1 cellular context compared by ENCODE assay signal in the genomic region with DNA sequence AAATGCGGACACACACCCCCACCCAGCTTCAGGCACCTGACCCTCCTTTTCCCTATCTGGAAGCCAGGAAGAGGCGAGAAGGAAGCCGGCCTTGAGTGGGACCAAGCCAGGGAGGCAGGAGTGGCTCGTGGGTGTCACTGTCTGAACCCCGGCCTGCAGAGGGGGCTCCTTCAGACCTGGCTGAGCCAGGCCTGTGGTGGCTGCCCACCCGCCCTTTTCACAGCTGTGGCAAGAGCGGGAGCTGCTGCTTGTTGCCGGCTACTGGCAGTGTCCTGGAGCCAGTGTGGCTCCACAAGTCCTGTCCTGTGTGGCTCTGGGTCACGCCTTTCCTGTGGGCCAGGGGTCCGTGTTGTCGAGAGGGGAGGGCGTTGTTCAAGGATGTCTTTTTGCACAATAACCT.
TF ChIP-seq lines count a peak whose summit lies in the region.

No MANE protein-coding gene starts in this region.

TF ChIP-seq in HepG2, 621 proteins besides CTCF, POLR2A, EP300 and RAD21 (continued from another document):
- TF ChIP-seq, protein P1, sequence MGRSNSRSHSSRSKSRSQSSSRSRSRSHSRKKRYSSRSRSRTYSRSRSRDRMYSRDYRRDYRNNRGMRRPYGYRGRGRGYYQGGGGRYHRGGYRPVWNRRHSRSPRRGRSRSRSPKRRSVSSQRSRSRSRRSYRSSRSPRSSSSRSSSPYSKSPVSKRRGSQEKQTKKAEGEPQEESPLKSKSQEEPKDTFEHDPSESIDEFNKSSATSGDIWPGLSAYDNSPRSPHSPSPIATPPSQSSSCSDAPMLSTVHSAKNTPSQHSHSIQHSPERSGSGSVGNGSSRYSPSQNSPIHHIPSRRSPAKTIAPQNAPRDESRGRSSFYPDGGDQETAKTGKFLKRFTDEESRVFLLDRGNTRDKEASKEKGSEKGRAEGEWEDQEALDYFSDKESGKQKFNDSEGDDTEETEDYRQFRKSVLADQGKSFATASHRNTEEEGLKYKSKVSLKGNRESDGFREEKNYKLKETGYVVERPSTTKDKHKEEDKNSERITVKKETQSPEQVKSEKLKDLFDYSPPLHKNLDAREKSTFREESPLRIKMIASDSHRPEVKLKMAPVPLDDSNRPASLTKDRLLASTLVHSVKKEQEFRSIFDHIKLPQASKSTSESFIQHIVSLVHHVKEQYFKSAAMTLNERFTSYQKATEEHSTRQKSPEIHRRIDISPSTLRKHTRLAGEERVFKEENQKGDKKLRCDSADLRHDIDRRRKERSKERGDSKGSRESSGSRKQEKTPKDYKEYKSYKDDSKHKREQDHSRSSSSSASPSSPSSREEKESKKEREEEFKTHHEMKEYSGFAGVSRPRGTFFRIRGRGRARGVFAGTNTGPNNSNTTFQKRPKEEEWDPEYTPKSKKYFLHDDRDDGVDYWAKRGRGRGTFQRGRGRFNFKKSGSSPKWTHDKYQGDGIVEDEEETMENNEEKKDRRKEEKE (IDR thresholded peaks at IDR 0.05): no peak
- TF ChIP-seq BORCS8-MEF2B (CRISPR knock-in tag; IDR thresholded peaks at IDR 0.05) (no peak), ELF4 (CRISPR knock-in tag; IDR thresholded peaks at IDR 0.05; ENCODE audit: borderline replicate concordance) (no peak), ELF1 (CRISPR knock-in tag; IDR thresholded peaks at IDR 0.05) (no peak), KLF16 (CRISPR knock-in tag; IDR thresholded peaks at IDR 0.05) (no peak), ZNF124 (CRISPR knock-in tag; IDR thresholded peaks at IDR 0.05) (no peak), ZNF746 (CRISPR knock-in tag; IDR thresholded peaks at IDR 0.05) (0 out of 2 replicates have a peak, but pooled peaks have one; percentile 11), CBFB (CRISPR knock-in tag; IDR thresholded peaks at IDR 0.05) (no peak), GLI4 (CRISPR knock-in tag; IDR thresholded peaks at IDR 0.05; ENCODE audit: borderline replicate concordance) (no peak), KMT2B (CRISPR knock-in tag; IDR thresholded peaks at IDR 0.05) (no peak), MTF1 (CRISPR knock-in tag; IDR thresholded peaks at IDR 0.05) (no peak), TBX3 (IDR thresholded peaks at IDR 0.05; ENCODE audit: borderline replicate concordance) (no peak), ZNF850 (CRISPR knock-in tag; conservative IDR thresholded peaks at IDR 0.05) (no peak), MAF1 (CRISPR knock-in tag; IDR thresholded peaks at IDR 0.05; ENCODE audit: borderline replicate concordance) (no peak), ETV5 (CRISPR knock-in tag; IDR thresholded peaks at IDR 0.05; ENCODE audit: borderline replicate concordance) (no peak), CEBPG (CRISPR knock-in tag; IDR thresholded peaks at IDR 0.05) (no peak), ZNF256 (CRISPR knock-in tag; conservative IDR thresholded peaks at IDR 0.05) (no peak), SSRP1 (CRISPR knock-in tag; IDR thresholded peaks at IDR 0.05) (no peak), MYNN (CRISPR knock-in tag; IDR thresholded peaks at IDR 0.05; ENCODE audit: low read depth) (no peak), RBM39 (IDR thresholded peaks at IDR 0.05; ENCODE audit: low read depth, low read length, poor library complexity, severe bottlenecking) (peak; percentile 50), ZFP41 (CRISPR knock-in tag; IDR thresholded peaks at IDR 0.05; ENCODE audit: borderline replicate concordance) (no peak), ONECUT2 (CRISPR knock-in tag; IDR thresholded peaks at IDR 0.05) (no peak), POLR2AphosphoS5 (IDR thresholded peaks at IDR 0.05; ENCODE audit: low read depth, low read length) (no peak), POGZ (CRISPR knock-in tag; IDR thresholded peaks at IDR 0.05) (no peak), RBAK (CRISPR knock-in tag; IDR thresholded peaks at IDR 0.05) (no peak)
- TF ChIP-seq, protein P2, sequence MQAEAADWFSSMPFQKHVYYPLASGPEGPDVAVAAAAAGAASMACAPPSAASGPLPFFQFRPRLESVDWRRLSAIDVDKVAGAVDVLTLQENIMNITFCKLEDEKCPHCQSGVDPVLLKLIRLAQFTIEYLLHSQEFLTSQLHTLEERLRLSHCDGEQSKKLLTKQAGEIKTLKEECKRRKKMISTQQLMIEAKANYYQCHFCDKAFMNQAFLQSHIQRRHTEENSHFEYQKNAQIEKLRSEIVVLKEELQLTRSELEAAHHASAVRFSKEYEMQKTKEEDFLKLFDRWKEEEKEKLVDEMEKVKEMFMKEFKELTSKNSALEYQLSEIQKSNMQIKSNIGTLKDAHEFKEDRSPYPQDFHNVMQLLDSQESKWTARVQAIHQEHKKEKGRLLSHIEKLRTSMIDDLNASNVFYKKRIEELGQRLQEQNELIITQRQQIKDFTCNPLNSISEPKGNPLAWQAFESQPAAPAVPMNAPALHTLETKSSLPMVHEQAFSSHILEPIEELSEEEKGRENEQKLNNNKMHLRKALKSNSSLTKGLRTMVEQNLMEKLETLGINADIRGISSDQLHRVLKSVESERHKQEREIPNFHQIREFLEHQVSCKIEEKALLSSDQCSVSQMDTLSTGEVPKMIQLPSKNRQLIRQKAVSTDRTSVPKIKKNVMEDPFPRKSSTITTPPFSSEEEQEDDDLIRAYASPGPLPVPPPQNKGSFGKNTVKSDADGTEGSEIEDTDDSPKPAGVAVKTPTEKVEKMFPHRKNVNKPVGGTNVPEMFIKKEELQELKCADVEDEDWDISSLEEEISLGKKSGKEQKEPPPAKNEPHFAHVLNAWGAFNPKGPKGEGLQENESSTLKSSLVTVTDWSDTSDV (CRISPR knock-in tag; IDR thresholded peaks at IDR 0.05): 0 out of 2 replicates have a peak, but pooled peaks have one; percentile 10
- TF ChIP-seq, protein P3, sequence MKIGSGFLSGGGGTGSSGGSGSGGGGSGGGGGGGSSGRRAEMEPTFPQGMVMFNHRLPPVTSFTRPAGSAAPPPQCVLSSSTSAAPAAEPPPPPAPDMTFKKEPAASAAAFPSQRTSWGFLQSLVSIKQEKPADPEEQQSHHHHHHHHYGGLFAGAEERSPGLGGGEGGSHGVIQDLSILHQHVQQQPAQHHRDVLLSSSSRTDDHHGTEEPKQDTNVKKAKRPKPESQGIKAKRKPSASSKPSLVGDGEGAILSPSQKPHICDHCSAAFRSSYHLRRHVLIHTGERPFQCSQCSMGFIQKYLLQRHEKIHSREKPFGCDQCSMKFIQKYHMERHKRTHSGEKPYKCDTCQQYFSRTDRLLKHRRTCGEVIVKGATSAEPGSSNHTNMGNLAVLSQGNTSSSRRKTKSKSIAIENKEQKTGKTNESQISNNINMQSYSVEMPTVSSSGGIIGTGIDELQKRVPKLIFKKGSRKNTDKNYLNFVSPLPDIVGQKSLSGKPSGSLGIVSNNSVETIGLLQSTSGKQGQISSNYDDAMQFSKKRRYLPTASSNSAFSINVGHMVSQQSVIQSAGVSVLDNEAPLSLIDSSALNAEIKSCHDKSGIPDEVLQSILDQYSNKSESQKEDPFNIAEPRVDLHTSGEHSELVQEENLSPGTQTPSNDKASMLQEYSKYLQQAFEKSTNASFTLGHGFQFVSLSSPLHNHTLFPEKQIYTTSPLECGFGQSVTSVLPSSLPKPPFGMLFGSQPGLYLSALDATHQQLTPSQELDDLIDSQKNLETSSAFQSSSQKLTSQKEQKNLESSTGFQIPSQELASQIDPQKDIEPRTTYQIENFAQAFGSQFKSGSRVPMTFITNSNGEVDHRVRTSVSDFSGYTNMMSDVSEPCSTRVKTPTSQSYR (CRISPR knock-in tag; IDR thresholded peaks at IDR 0.05; ENCODE audit: borderline replicate concordance): no peak
- TF ChIP-seq, protein P4, sequence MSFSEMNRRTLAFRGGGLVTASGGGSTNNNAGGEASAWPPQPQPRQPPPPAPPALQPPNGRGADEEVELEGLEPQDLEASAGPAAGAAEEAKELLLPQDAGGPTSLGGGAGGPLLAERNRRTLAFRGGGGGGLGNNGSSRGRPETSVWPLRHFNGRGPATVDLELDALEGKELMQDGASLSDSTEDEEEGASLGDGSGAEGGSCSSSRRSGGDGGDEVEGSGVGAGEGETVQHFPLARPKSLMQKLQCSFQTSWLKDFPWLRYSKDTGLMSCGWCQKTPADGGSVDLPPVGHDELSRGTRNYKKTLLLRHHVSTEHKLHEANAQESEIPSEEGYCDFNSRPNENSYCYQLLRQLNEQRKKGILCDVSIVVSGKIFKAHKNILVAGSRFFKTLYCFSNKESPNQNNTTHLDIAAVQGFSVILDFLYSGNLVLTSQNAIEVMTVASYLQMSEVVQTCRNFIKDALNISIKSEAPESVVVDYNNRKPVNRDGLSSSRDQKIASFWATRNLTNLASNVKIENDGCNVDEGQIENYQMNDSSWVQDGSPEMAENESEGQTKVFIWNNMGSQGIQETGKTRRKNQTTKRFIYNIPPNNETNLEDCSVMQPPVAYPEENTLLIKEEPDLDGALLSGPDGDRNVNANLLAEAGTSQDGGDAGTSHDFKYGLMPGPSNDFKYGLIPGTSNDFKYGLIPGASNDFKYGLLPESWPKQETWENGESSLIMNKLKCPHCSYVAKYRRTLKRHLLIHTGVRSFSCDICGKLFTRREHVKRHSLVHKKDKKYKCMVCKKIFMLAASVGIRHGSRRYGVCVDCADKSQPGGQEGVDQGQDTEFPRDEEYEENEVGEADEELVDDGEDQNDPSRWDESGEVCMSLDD (CRISPR knock-in tag; IDR thresholded peaks at IDR 0.05; ENCODE audit: borderline replicate concordance): no peak
- TF ChIP-seq, protein P5, sequence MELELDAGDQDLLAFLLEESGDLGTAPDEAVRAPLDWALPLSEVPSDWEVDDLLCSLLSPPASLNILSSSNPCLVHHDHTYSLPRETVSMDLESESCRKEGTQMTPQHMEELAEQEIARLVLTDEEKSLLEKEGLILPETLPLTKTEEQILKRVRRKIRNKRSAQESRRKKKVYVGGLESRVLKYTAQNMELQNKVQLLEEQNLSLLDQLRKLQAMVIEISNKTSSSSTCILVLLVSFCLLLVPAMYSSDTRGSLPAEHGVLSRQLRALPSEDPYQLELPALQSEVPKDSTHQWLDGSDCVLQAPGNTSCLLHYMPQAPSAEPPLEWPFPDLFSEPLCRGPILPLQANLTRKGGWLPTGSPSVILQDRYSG (CRISPR knock-in tag; IDR thresholded peaks at IDR 0.05): no peak
- TF ChIP-seq, protein P6, sequence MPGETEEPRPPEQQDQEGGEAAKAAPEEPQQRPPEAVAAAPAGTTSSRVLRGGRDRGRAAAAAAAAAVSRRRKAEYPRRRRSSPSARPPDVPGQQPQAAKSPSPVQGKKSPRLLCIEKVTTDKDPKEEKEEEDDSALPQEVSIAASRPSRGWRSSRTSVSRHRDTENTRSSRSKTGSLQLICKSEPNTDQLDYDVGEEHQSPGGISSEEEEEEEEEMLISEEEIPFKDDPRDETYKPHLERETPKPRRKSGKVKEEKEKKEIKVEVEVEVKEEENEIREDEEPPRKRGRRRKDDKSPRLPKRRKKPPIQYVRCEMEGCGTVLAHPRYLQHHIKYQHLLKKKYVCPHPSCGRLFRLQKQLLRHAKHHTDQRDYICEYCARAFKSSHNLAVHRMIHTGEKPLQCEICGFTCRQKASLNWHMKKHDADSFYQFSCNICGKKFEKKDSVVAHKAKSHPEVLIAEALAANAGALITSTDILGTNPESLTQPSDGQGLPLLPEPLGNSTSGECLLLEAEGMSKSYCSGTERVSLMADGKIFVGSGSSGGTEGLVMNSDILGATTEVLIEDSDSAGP (CRISPR knock-in tag; IDR thresholded peaks at IDR 0.05; ENCODE audit: borderline replicate concordance): no peak; the same call in 1 of the 2 replicates
- TF ChIP-seq, protein P7, sequence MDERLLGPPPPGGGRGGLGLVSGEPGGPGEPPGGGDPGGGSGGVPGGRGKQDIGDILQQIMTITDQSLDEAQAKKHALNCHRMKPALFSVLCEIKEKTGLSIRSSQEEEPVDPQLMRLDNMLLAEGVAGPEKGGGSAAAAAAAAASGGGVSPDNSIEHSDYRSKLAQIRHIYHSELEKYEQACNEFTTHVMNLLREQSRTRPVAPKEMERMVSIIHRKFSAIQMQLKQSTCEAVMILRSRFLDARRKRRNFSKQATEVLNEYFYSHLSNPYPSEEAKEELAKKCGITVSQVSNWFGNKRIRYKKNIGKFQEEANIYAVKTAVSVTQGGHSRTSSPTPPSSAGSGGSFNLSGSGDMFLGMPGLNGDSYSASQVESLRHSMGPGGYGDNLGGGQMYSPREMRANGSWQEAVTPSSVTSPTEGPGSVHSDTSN (CRISPR knock-in tag; IDR thresholded peaks at IDR 0.05): no peak
- TF ChIP-seq, protein P8, sequence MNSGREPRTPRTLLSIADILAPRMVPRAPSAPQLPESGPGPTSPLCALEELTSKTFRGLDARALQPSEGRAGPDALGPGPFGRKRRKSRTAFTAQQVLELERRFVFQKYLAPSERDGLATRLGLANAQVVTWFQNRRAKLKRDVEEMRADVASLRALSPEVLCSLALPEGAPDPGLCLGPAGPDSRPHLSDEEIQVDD (CRISPR knock-in tag; IDR thresholded peaks at IDR 0.05; ENCODE audit: borderline replicate concordance): no peak
- TF ChIP-seq, protein P9, sequence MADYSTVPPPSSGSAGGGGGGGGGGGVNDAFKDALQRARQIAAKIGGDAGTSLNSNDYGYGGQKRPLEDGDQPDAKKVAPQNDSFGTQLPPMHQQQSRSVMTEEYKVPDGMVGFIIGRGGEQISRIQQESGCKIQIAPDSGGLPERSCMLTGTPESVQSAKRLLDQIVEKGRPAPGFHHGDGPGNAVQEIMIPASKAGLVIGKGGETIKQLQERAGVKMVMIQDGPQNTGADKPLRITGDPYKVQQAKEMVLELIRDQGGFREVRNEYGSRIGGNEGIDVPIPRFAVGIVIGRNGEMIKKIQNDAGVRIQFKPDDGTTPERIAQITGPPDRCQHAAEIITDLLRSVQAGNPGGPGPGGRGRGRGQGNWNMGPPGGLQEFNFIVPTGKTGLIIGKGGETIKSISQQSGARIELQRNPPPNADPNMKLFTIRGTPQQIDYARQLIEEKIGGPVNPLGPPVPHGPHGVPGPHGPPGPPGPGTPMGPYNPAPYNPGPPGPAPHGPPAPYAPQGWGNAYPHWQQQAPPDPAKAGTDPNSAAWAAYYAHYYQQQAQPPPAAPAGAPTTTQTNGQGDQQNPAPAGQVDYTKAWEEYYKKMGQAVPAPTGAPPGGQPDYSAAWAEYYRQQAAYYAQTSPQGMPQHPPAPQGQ (CRISPR knock-in tag; IDR thresholded peaks at IDR 0.05; ENCODE audit: borderline replicate concordance): no peak
